In the genomic region with DNA sequence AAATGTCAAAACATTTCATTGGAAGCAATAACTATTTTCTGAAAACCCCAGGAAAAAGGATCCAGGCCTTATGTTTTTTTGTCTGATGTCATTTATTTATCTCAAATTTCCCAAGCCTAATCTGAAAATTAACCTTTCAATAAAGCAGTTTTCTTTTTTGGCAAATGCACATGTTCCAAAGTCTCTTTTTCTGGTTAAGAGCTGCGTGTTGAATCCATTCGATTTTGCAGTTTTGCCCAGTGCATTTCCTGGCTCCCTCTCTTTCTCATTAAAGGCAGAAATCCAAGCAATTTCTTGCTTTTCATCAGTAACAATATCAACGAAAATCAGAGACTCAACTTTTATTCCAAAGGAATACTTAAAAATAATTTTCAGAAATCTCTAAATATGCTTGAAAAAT, we compare ENCODE assay signal across 24 cellular contexts.
"Had no signal": no experiment of that assay in that cellular context is flagged by ENCODE, and none has a peak within 500 bp of the region (broad histone marks: within the 10 kb centered on the region; RNA-seq: fewer than 3 reads in every experiment).

No MANE protein-coding gene starts in this region.

- H3K4me3 ChIP-seq: coronary artery, dorsolateral prefrontal cortex, gastroesophageal sphincter, heart right ventricle had no signal

- H3K9me3 ChIP-seq: gastroesophageal sphincter, heart right ventricle had no signal

- H3K27ac ChIP-seq: brain microvascular endothelial cell, dorsolateral prefrontal cortex, epithelial cell of prostate, heart right ventricle had no signal

- H3K27me3 Mint-ChIP-seq: activated CD8-positive, alpha-beta T cell treated with anti-CD3 and anti-CD28 coated beads for 36 hours; activated naive CD4-positive, alpha-beta T cell treated with anti-CD3 and anti-CD28 coated beads, Interleukin-2, amount 50 U/mL, for 24 hours; activated T-helper 17 cell treated with anti-CD3 and anti-CD28 coated beads, Interleukin-2, amount 50 U/mL, for 72 hours; central memory CD8-positive, alpha-beta T cell; dendritic cell treated with granulocyte-macrophage colony-stimulating factor and Interleukin-4, amounts not matched to agents 40 ng/mL and 50 ng/mL, for 4 days had no signal

- H3K27me3 ChIP-seq: brain microvascular endothelial cell, dorsolateral prefrontal cortex, gastroesophageal sphincter, heart right ventricle had no signal

- ATAC-seq: activated CD8-positive, alpha-beta T cell treated with anti-CD3 and anti-CD28 coated beads for 36 hours; activated T-cell treated with anti-CD3 and anti-CD28 coated beads, Interleukin-2, amount 50 U/mL, for 4 hours; activated T-helper 17 cell treated with anti-CD3 and anti-CD28 coated beads, Interleukin-2, amount 50 U/mL, for 72 hours; gastroesophageal sphincter; heart right ventricle had no signal

- H3K36me3 ChIP-seq: brain microvascular endothelial cell, gastroesophageal sphincter, heart right ventricle had no signal

- H3K9me3 Mint-ChIP-seq: activated CD4-positive, alpha-beta T cell treated with anti-CD3 and anti-CD28 coated beads, Interleukin-2, amount 10 ng/mL, durations not matched to agents 7 days and 5 days; activated CD8-positive, alpha-beta T cell treated with anti-CD3 and anti-CD28 coated beads for 36 hours; activated naive CD4-positive, alpha-beta T cell treated with anti-CD3 and anti-CD28 coated beads for 36 hours; activated naive CD4-positive, alpha-beta T cell treated with anti-CD3 and anti-CD28 coated beads, Interleukin-2, amount 50 U/mL, for 24 hours; activated naive CD8-positive, alpha-beta T cell treated with anti-CD3 and anti-CD28 coated beads, Interleukin-2, amount 10 ng/mL, durations not matched to agents 7 days and 5 days; activated T-cell treated with anti-CD3 and anti-CD28 coated beads, Interleukin-2, amount 50 U/mL, for 4 hours; activated T-helper 17 cell treated with anti-CD3 and anti-CD28 coated beads, Interleukin-2, amount 50 U/mL, for 72 hours; central memory CD8-positive, alpha-beta T cell; dendritic cell treated with granulocyte-macrophage colony-stimulating factor and Interleukin-4, amounts not matched to agents 40 ng/mL and 50 ng/mL, for 4 days; WTC11 had no signal

- H3K4me1 Mint-ChIP-seq: activated CD4-positive, alpha-beta T cell treated with anti-CD3 and anti-CD28 coated beads, Interleukin-2, amount 10 ng/mL, durations not matched to agents 7 days and 5 days; activated naive CD4-positive, alpha-beta T cell treated with anti-CD3 and anti-CD28 coated beads, Interleukin-2, amount 50 U/mL, for 24 hours; activated naive CD8-positive, alpha-beta T cell treated with anti-CD3 and anti-CD28 coated beads, Interleukin-2, amount 10 ng/mL, durations not matched to agents 7 days and 5 days; activated T-helper 17 cell treated with anti-CD3 and anti-CD28 coated beads, Interleukin-2, amount 50 U/mL, for 72 hours; central memory CD8-positive, alpha-beta T cell had no signal

- DNase-seq: activated CD4-positive, alpha-beta T cell treated with anti-CD3 and anti-CD28 coated beads for 1 hour; activated CD4-positive, alpha-beta T cell treated with anti-CD3 and anti-CD28 coated beads for 4 hours; activated CD4-positive, alpha-beta T cell treated with anti-CD3 and anti-CD28 coated beads, Interleukin-2, amount 10 ng/mL, durations not matched to agents 7 days and 5 days; activated CD4-positive, alpha-beta T cell treated with anti-CD3 and anti-CD28 coated beads, Interleukin-2, amount 50 U/mL, for 4 hours; activated CD8-positive, alpha-beta memory T cell treated with anti-CD3 and anti-CD28 coated beads for 24 hours; activated CD8-positive, alpha-beta T cell treated with anti-CD3 and anti-CD28 coated beads for 36 hours; activated effector memory CD4-positive, alpha-beta T cell treated with anti-CD3 and anti-CD28 coated beads, Interleukin-2, amount 50 U/mL, for 16 hours; activated naive CD4-positive, alpha-beta T cell treated with anti-CD3 and anti-CD28 coated beads for 36 hours; activated naive CD8-positive, alpha-beta T cell treated with anti-CD3 and anti-CD28 coated beads, Interleukin-2, amount 10 ng/mL, durations not matched to agents 7 days and 5 days; activated T-cell treated with anti-CD3 and anti-CD28 coated beads, Interleukin-2, amount 50 U/mL, for 4 hours; brain microvascular endothelial cell; dorsolateral prefrontal cortex; effector memory CD4-positive, alpha-beta T cell; foreskin melanocyte; heart right ventricle; T-helper 2 cell had no signal

- H3K4me3 Mint-ChIP-seq: activated CD4-positive, alpha-beta T cell treated with anti-CD3 and anti-CD28 coated beads, Interleukin-2, amount 10 ng/mL, durations not matched to agents 7 days and 5 days; activated CD8-positive, alpha-beta T cell treated with anti-CD3 and anti-CD28 coated beads for 36 hours; activated naive CD4-positive, alpha-beta T cell treated with anti-CD3 and anti-CD28 coated beads for 36 hours; activated naive CD4-positive, alpha-beta T cell treated with anti-CD3 and anti-CD28 coated beads, Interleukin-2, amount 50 U/mL, for 24 hours; activated naive CD8-positive, alpha-beta T cell treated with anti-CD3 and anti-CD28 coated beads, Interleukin-2, amount 10 ng/mL, durations not matched to agents 7 days and 5 days; activated T-cell treated with anti-CD3 and anti-CD28 coated beads, Interleukin-2, amount 50 U/mL, for 4 hours; activated T-helper 17 cell treated with anti-CD3 and anti-CD28 coated beads, Interleukin-2, amount 50 U/mL, for 72 hours; central memory CD8-positive, alpha-beta T cell; dendritic cell treated with granulocyte-macrophage colony-stimulating factor and Interleukin-4, amounts not matched to agents 40 ng/mL and 50 ng/mL, for 4 days; WTC11 had no signal

- H3K27ac Mint-ChIP-seq: activated CD4-positive, alpha-beta T cell treated with anti-CD3 and anti-CD28 coated beads, Interleukin-2, amount 10 ng/mL, durations not matched to agents 7 days and 5 days; activated CD8-positive, alpha-beta T cell treated with anti-CD3 and anti-CD28 coated beads for 36 hours; activated naive CD4-positive, alpha-beta T cell treated with anti-CD3 and anti-CD28 coated beads for 36 hours; activated naive CD4-positive, alpha-beta T cell treated with anti-CD3 and anti-CD28 coated beads, Interleukin-2, amount 50 U/mL, for 24 hours; activated naive CD8-positive, alpha-beta T cell treated with anti-CD3 and anti-CD28 coated beads, Interleukin-2, amount 10 ng/mL, durations not matched to agents 7 days and 5 days; activated T-helper 17 cell treated with anti-CD3 and anti-CD28 coated beads, Interleukin-2, amount 50 U/mL, for 72 hours; dendritic cell treated with granulocyte-macrophage colony-stimulating factor and Interleukin-4, amounts not matched to agents 40 ng/mL and 50 ng/mL, for 4 days; WTC11 had no signal

- H3K36me3 Mint-ChIP-seq: activated naive CD4-positive, alpha-beta T cell treated with anti-CD3 and anti-CD28 coated beads, Interleukin-2, amount 50 U/mL, for 24 hours; activated naive CD8-positive, alpha-beta T cell treated with anti-CD3 and anti-CD28 coated beads, Interleukin-2, amount 10 ng/mL, durations not matched to agents 7 days and 5 days; WTC11 had no signal
